ENCODE assay signal across 11 cellular contexts in the genomic region with DNA sequence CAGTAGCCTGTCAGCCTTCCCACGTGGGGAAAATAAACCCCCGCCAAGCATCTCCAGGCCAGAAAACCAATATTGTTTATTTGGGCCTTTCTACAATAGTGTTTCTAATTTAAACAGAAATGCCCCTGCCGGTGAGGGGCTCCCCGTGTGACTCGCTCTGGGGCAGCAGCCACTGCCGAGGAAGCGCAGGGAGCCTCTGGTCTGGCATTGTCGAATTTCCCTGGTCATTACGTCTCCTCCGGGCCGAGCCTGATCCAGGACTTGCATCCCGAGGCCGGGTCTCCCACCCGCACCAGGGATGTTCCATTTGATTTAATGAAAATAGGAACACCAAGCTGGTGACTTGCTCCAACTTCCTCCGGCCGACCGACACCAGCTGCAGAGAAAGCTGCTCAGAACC. TPM values are rescaled to one million over a fixed set of nuclear protein-coding genes. Genes with fewer than 3 reads are reported as not detected.
"Had no signal": no experiment of that assay in that cellular context is flagged by ENCODE, and none has a peak within 500 bp of the region (broad histone marks: within the 10 kb centered on the region; RNA-seq: fewer than 3 reads in every experiment).

No MANE protein-coding gene starts in this region.

- H3K9me3 ChIP-seq: HAP-1 had no signal

- H3K27ac ChIP-seq: GM23248, HL-60 had no signal

- H3K36me3 ChIP-seq: HAP-1 had no signal

- ATAC-seq: HCT116, HepG2 had no signal

- FAIRE-seq: H54, HepG2 had no signal

- H2AFZ ChIP-seq: GM23248 had no signal

- H3K4me1 ChIP-seq: HAP-1 had no signal

- H3K9ac ChIP-seq: GM23248 had no signal

- H3K4me3 ChIP-seq: GM23248, HAP-1 had no signal

- DNase-seq: GM23248, GOT3, HFFc6, KG1 had no signal

RNA-seq across cellular contexts. Expression of a gene that starts 20.5 kb away (rescaled TPM):
- total RNA-seq: GM23248, HFFc6, HT1080 had no signal
- polyA plus RNA-seq: IgD-negative memory B cell had no signal
